In the genomic region with DNA sequence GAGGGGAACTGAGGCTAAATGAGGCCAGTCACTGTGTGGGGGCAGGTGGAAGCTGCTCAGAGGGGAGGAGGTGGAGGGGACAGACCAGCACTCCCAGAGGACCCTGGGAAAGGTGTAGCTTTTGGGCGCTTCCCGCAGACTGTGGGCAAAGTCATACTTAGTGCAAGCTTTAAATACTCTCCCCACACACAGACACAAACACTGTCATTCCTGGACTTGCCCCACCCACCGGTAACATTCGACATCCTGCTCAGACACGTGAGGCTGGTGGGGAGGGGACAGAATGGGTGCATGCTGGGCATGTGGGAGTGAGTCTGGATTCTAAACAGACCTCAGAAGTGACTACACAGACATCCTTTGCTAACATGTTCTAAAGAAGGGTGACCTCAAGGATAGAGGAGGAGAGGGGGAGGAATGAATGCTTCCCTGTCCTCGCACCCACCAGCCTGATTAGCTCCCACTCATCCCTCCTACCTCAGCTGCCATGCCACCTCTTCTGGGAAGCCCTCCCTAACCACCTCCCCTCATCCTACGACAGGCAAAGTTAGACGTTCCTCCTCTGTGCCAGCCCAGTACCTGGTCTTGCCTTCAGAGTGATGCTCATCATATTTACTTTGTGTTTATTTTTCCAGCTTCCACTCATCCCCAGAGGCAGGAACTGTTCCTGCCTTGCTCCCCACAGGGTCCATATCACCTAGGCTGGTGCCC, we compare ENCODE assay signal across 9 cellular contexts. TPM values are rescaled to one million over a fixed set of nuclear protein-coding genes. Genes with fewer than 3 reads are reported as not detected.
DNase-seq lines count a peak whose midpoint lies in the region; ATAC-seq and TF ChIP-seq lines count a peak whose summit lies in the region.
"Had no signal": no experiment of that assay in that cellular context is flagged by ENCODE, and none has a peak within 500 bp of the region (broad histone marks: within the 10 kb centered on the region; RNA-seq: fewer than 3 reads in every experiment).

No MANE protein-coding gene starts in this region.

- no peak overlapping the region for H3K4me3 Mint-ChIP-seq in activated naive CD4-positive, alpha-beta T cell treated with anti-CD3 and anti-CD28 coated beads for 36 hours
- H3K4me3 Mint-ChIP-seq in GM23338 (no peak overlapping the region), nephron progenitor cell (no peak overlapping the region)
- H3K4me3 Mint-ChIP-seq: nephron had no signal

- H3K27me3 Mint-ChIP-seq in activated naive CD4-positive, alpha-beta T cell treated with anti-CD3 and anti-CD28 coated beads for 36 hours (ENCODE audit: low read depth): peaks cover 7% of the 10 kb centered on the region
- H3K27me3 Mint-ChIP-seq in GM23338 (ENCODE audit: insufficient read depth, low read depth, poor library complexity) (peaks cover 9% of the 10 kb centered on the region), nephron progenitor cell (ENCODE audit: low read depth, poor library complexity) (peaks cover 5% of the 10 kb centered on the region)

- H3K9me3 ChIP-seq in right cardiac atrium (ENCODE audit: control insufficient read depth, low read length) (no peaks in the 10 kb centered on the region), left ventricle myocardium inferior (replicated peaks) (no peaks in the 10 kb centered on the region)

- DNase-seq in right cardiac atrium (peak in 2 of 3 donors; percentile 51 to 74), left ventricle myocardium inferior (no peak), left lobe of liver (ENCODE audit: low spot score) (peak; percentile 56), ureter (ENCODE audit: low spot score) (peak; percentile 50), GM23338 (ENCODE audit: low spot score) (no peak), nephron progenitor cell (no peak)
- DNase-seq in activated naive CD4-positive, alpha-beta T cell treated with anti-CD3 and anti-CD28 coated beads for 36 hours: peak; percentile 73

- TF ChIP-seq CTCF in left ventricle myocardium inferior (IDR thresholded peaks at IDR 0.05; ENCODE audit: borderline replicate concordance): no peak
- no peak for TF ChIP-seq CTCF in GM23338 (conservative IDR thresholded peaks at IDR 0.05; ENCODE audit: low read depth in 2 of 2)
- TF ChIP-seq CTCF in nephron progenitor cell (IDR thresholded peaks at IDR 0.05): no peak

- H3K9me2 ChIP-seq in GM23338 (ENCODE audit: insufficient read depth): no peaks in the 10 kb centered on the region

- H3F3A ChIP-seq in GM23338 (replicated peaks; ENCODE audit: low read depth): no peaks in the 10 kb centered on the region

- no peak overlapping the region for H3K27ac Mint-ChIP-seq in activated naive CD4-positive, alpha-beta T cell treated with anti-CD3 and anti-CD28 coated beads for 36 hours
- H3K27ac Mint-ChIP-seq in GM23338: no peak overlapping the region
- no peak overlapping the region for H3K27ac Mint-ChIP-seq in nephron progenitor cell
- H3K27ac Mint-ChIP-seq: nephron had no signal

- WGBS in right cardiac atrium: 57% methylated on average over 8 of the region's 8 CpGs

- H3K36me3 Mint-ChIP-seq in activated naive CD4-positive, alpha-beta T cell treated with anti-CD3 and anti-CD28 coated beads for 36 hours (ENCODE audit: low read depth): no peaks in the 10 kb centered on the region
- H3K36me3 Mint-ChIP-seq in GM23338 (ENCODE audit: low read depth) (no peaks in the 10 kb centered on the region; the same call in 2 of the 3 replicates), nephron progenitor cell (ENCODE audit: low read depth) (no peaks in the 10 kb centered on the region)

- ATAC-seq in right cardiac atrium (peak in 1 of 2 donors; percentile 2), left lobe of liver (peak; percentile 1), GM23338 (no peak), HG03460 (IDR thresholded peaks at IDR 0.05; ENCODE audit: unreplicated experiment) (no peak)

- intact Hi-C loops in right cardiac atrium (cut with DNase I) (loop anchor here in 3 of 4 donors (5.0 kb wide), 1 partner anchor 112 kb away; no protein-coding TSS in a partner anchor), left ventricle myocardium inferior (cut with micrococcal nuclease) (no loop called here)
- intact Hi-C loops in activated naive CD4-positive, alpha-beta T cell treated with anti-CD3 and anti-CD28 coated beads for 36 hours (cut with micrococcal nuclease): no loop called here

- CTCF ChIA-PET in activated naive CD4-positive, alpha-beta T cell treated with anti-CD3 and anti-CD28 coated beads for 36 hours (lab: Charles Lee): interaction anchor here (0.9 to 9.5 kb wide), 6 partner anchors 71 to 286 kb away, joined by 3 to 74 read pairs (median 6); no protein-coding TSS in a partner anchor

- no peaks in the 10 kb centered on the region for H3K79me2 ChIP-seq in GM23338 (replicated peaks; ENCODE audit: insufficient read depth)

- H3K4me1 ChIP-seq in right cardiac atrium (ENCODE audit: control insufficient read depth, insufficient read depth, low read length): peaks cover 6% of the 10 kb centered on the region
- peaks cover 36% of the 10 kb centered on the region for H3K4me1 ChIP-seq in left ventricle myocardium inferior
- peaks cover 11% of the 10 kb centered on the region for H3K4me1 ChIP-seq in GM23338 (ENCODE audit: insufficient read depth)

- H3K4me3 ChIP-seq in right cardiac atrium (ENCODE audit: low read length): no peak overlapping the region
- no peak overlapping the region for H3K4me3 ChIP-seq in left ventricle myocardium inferior
- H3K4me3 ChIP-seq in GM23338: no peak overlapping the region

- no peaks in the 10 kb centered on the region for H3K36me3 ChIP-seq in left ventricle myocardium inferior
- H3K36me3 ChIP-seq in GM23338 (ENCODE audit: insufficient read depth): no peaks in the 10 kb centered on the region

- no peak overlapping the region for H2AFZ ChIP-seq in GM23338

- H3K9me3 Mint-ChIP-seq in activated naive CD4-positive, alpha-beta T cell treated with anti-CD3 and anti-CD28 coated beads for 36 hours: no peaks in the 10 kb centered on the region
- H3K9me3 Mint-ChIP-seq in GM23338 (no peaks in the 10 kb centered on the region; the same call in 2 of the 3 replicates), nephron progenitor cell (no peaks in the 10 kb centered on the region)

- H3K4me1 Mint-ChIP-seq in activated naive CD4-positive, alpha-beta T cell treated with anti-CD3 and anti-CD28 coated beads for 36 hours (ENCODE audit: low read depth): peaks cover 23% of the 10 kb centered on the region
- H3K4me1 Mint-ChIP-seq in GM23338: peaks cover 39% of the 10 kb centered on the region; the same call in 2 of the 3 replicates
- H3K4me1 Mint-ChIP-seq in nephron progenitor cell: peaks cover 67% of the 10 kb centered on the region
- H3K4me1 Mint-ChIP-seq: nephron had no signal

- no peak overlapping the region for H3K4me2 ChIP-seq in GM23338

- H3K27me3 ChIP-seq in right cardiac atrium (ENCODE audit: control insufficient read depth, insufficient read depth) (no peaks in the 10 kb centered on the region), left ventricle myocardium inferior (ENCODE audit: low read depth) (no peaks in the 10 kb centered on the region), GM23338 (ENCODE audit: insufficient read depth) (no peaks in the 10 kb centered on the region)

- H3K27ac ChIP-seq in right cardiac atrium (ENCODE audit: low read length) (no peak overlapping the region), left ventricle myocardium inferior (replicated peaks) (no peak overlapping the region), GM23338 (ENCODE audit: low read depth) (no peak overlapping the region)

- no peaks in the 10 kb centered on the region for H4K20me1 ChIP-seq in GM23338 (replicated peaks; ENCODE audit: insufficient read depth)

TF ChIP-seq in GM23338, 12 proteins besides CTCF, POLR2A, EP300 and RAD21 (continues in another document):
- no peak for TF ChIP-seq JUNB (IDR thresholded peaks at IDR 0.05; ENCODE audit: unreplicated experiment)
- TF ChIP-seq ETS1 (IDR thresholded peaks at IDR 0.05): no peak
- no peak for TF ChIP-seq NANOG (IDR thresholded peaks at IDR 0.05; ENCODE audit: borderline replicate concordance)

RNA-seq across cellular contexts. Expression of gene TSKU, which starts 22.2 kb away (rescaled TPM):
- total RNA-seq in right cardiac atrium (10 to 100 TPM; 10.6 to 26.8 (median 15.3) TPM), left ventricle myocardium inferior (12.1 TPM), left lobe of liver (547 TPM), ureter (79.5 TPM)
- polyA plus RNA-seq in right cardiac atrium (14.1 TPM), GM23338 (2016; fragmentation: Nextera tagmentation; extraction: Ambion mirVana) (9.0 and 11.7 TPM in 2 replicates)
- total RNA-seq in activated naive CD4-positive, alpha-beta T cell treated with anti-CD3 and anti-CD28 coated beads for 36 hours: under 1 TPM; 0.35 to 0.38 TPM
- 31.1 and 33.8 TPM in 2 replicates for total RNA-seq in GM23338 (2014; rRNA removed; shearing (Covaris generic))

RNA-seq across cellular contexts. Expression of gene ACER3, which starts 55.4 kb away (rescaled TPM):
- total RNA-seq in right cardiac atrium (10 to 100 TPM; 10.6 to 16.1 (median 12.9) TPM), left ventricle myocardium inferior (8.5 TPM), left lobe of liver (4.8 TPM), ureter (33.4 TPM)
- polyA plus RNA-seq in right cardiac atrium (4.1 TPM), GM23338 (2016; fragmentation: Nextera tagmentation; extraction: Ambion mirVana) (5.2 and 6.2 TPM in 2 replicates)
- 10 to 100 TPM in 1 of 2 experiments, 1 to 10 TPM in 1; 7.6 to 10.0 TPM for total RNA-seq in activated naive CD4-positive, alpha-beta T cell treated with anti-CD3 and anti-CD28 coated beads for 36 hours
- 25.2 and 26.5 TPM in 2 replicates for total RNA-seq in GM23338 (2014; rRNA removed; shearing (Covaris generic))

Comparison
In these comparisons a context has a peak if more than half of its experiments do, and no peak if none do; other contexts are left out.
1. DNase-seq: peak in right cardiac atrium (2 of 3), activated naive CD4-positive, alpha-beta T cell treated with anti-CD3 and anti-CD28 coated beads for 36 hours (single experiment), left lobe of liver (single experiment) and ureter (single experiment); none in left ventricle myocardium inferior (single experiment), GM23338 (single experiment) and nephron progenitor cell (single experiment).
2. intact Hi-C loops: an anchor here in right cardiac atrium (5.0 kb wide); none called in left ventricle myocardium inferior and activated naive CD4-positive, alpha-beta T cell treated with anti-CD3 and anti-CD28 coated beads for 36 hours.